1 cellular context compared by ENCODE assay signal in genomic region chr3:127735767-127736693, GRCh38.
TF ChIP-seq lines count a peak whose summit lies in the region.

No MANE protein-coding gene starts in this region.

TF ChIP-seq in H1, 55 proteins besides CTCF, POLR2A, EP300 and RAD21 (continued from another document):
- TF ChIP-seq CHD7 (IDR thresholded peaks at IDR 0.05; ENCODE audit: insufficient replicate concordance, low read length) (no peak), CBX8 (IDR thresholded peaks at IDR 0.05; ENCODE audit: borderline replicate concordance, low read depth, low read length) (no peak), BCL11A (IDR thresholded peaks at IDR 0.05; ENCODE audit: low read depth in 2 of 2, low read length in 2 of 2) (no peak), CHD2 (IDR thresholded peaks at IDR 0.05; ENCODE audit: low read length) (no peak)
